8 cellular contexts compared by ENCODE assay signal in genomic region chr11:121591405-121592033, GRCh38.
A peak's percentile ranks its signal among the peaks of the same experiment; 100 is the strongest.
DNase-seq lines count a peak whose midpoint lies in the region; ATAC-seq and TF ChIP-seq lines count a peak whose summit lies in the region.

No MANE protein-coding gene starts in this region.

- H3K4me1 Mint-ChIP-seq in endothelial cell (ENCODE audit: unreplicated experiment), result peaks cover 11% of the 10 kb centered on the region

- H3K4me1 ChIP-seq in mucosa of descending colon (ENCODE audit: low read depth), result peaks cover 6% of the 10 kb centered on the region

- in situ Hi-C loops in G401 (cut with HindIII; ENCODE audit: low sequenced_read_pairs), result no loop called here

- H3K4me3 Mint-ChIP-seq in endothelial cell (ENCODE audit: unreplicated experiment), result no peak overlapping the region

- H3K9me3 Mint-ChIP-seq in endothelial cell (ENCODE audit: unreplicated experiment), result no peaks in the 10 kb centered on the region

- intact Hi-C loops in mucosa of descending colon (cut with DNase I, micrococcal nuclease), result loop anchor here (2.0 to 5.0 kb wide), 2 partner anchors 271 to 274 kb away; no protein-coding TSS in a partner anchor

- TF ChIP-seq CTCF in endothelial cell (IDR thresholded peaks at IDR 0.05; ENCODE audit: unreplicated experiment) (peak; percentile 85), mucosa of descending colon (IDR thresholded peaks at IDR 0.05) (peak; percentile 42)

- peaks cover 2% of the 10 kb centered on the region for H3K27me3 Mint-ChIP-seq in endothelial cell (ENCODE audit: unreplicated experiment)

- H3K4me3 ChIP-seq in mucosa of descending colon, result no peak overlapping the region

- peak; percentile 64 for ATAC-seq in mucosa of descending colon
- no peak for ATAC-seq in GM21360 (IDR thresholded peaks at IDR 0.05; ENCODE audit: unreplicated experiment)

- H3K36me3 Mint-ChIP-seq in endothelial cell (ENCODE audit: low read depth, unreplicated experiment), result peaks cover 5% of the 10 kb centered on the region

- no peak overlapping the region for H3K27ac Mint-ChIP-seq in endothelial cell (ENCODE audit: unreplicated experiment)

- H3K9me3 ChIP-seq in mucosa of descending colon, result no peaks in the 10 kb centered on the region

- DNase-seq in G401 (ENCODE audit: low spot score) (peak; percentile 88), HS-27A (ENCODE audit: low read depth) (peak; percentile 41), NOMO-1 treated with dmso at 0.1 percent for 144 hours (lab: John Stamatoyannopoulos, UW; ENCODE audit: unreplicated experiment) (peak; percentile 57), endothelial cell (ENCODE audit: low spot score) (peak; percentile 79), mucosa of descending colon (peak in 1 of 3 donors; percentile 91)
- peak; percentile 41 for DNase-seq in activated CD8-positive, alpha-beta memory T cell treated with anti-CD3 and anti-CD28 coated beads, Interleukin-2, amount 50 U/mL, for 1 hour (ENCODE audit: extremely low read depth)
- peak; percentile 18 to 58 for DNase-seq in stimulated activated CD8-positive, alpha-beta memory T cell treated with anti-CD3 and anti-CD28 coated beads, Interleukin-7, amount 100 ng/mL, for 4 hours (ENCODE audit: low read depth in 2 of 2)

- no peaks in the 10 kb centered on the region for H3K36me3 ChIP-seq in mucosa of descending colon (ENCODE audit: low read depth)
